15 cellular contexts compared by ENCODE assay signal in genomic region chr10:73983096-73984047, GRCh38. TPM values are rescaled to one million over a fixed set of nuclear protein-coding genes. Genes with fewer than 3 reads are reported as not detected.
DNase-seq lines count a peak whose midpoint lies in the region; ATAC-seq and TF ChIP-seq lines count a peak whose summit lies in the region.
"Had no signal": no experiment of that assay in that cellular context is flagged by ENCODE, and none has a peak within 500 bp of the region (broad histone marks: within the 10 kb centered on the region; RNA-seq: fewer than 3 reads in every experiment).

No MANE protein-coding gene starts in this region.

- H3K27ac Mint-ChIP-seq in activated B cell treated with CpG ODN at 0.5 μM for 24 hours (no peak overlapping the region), naive B cell (peak overlapping the region in 3 of 6 donors; percentile 2 to 66 (median 49))
- H3K27ac Mint-ChIP-seq: activated naive CD8-positive, alpha-beta T cell treated with anti-CD3 and anti-CD28 coated beads for 36 hours; mesothelial cell of epicardium; progenitor cell of endocrine pancreas had no signal

- H3K4me3 ChIP-seq in NB4 (ENCODE audit: low read depth, low read length): no peak overlapping the region

- DNase-seq in CD1c-positive myeloid dendritic cell (ENCODE audit: extremely low spot score) (peak; percentile 49), NB4 (ENCODE audit: low read depth) (peak; percentile 54), activated B cell treated with CpG ODN at 0.5 μM for 24 hours (no peak), naive B cell (no peak), NCI-H1417 treated with DMSO at 0.1 percent for 48 hours (lab: John Stamatoyannopoulos, UW) (no peak)
- no peak for DNase-seq in activated naive CD4-positive, alpha-beta T cell treated with Interleukin-2 at 50 U/mL for 16 hours
- no peak for DNase-seq in activated CD8-positive, alpha-beta memory T cell treated with anti-CD3 and anti-CD28 coated beads, Interleukin-2, amount 50 U/mL, for 48 hours
- DNase-seq: activated CD4-positive, alpha-beta T cell treated with anti-CD3 and anti-CD28 coated beads for 1 hour; activated naive CD8-positive, alpha-beta T cell treated with anti-CD3 and anti-CD28 coated beads for 36 hours; DND-41; foreskin melanocyte; stimulated activated CD4-positive, alpha-beta T cell treated with anti-CD3 and anti-CD28 coated beads, Interleukin-15, amount 100 ng/mL, for 24 hours had no signal

- POLR2A ChIA-PET in activated B cell treated with CpG ODN at 0.5 μM for 24 hours (lab: Charles Lee): interaction anchor here (1.1 to 1.5 kb wide), 2 partner anchors 9 to 14 kb away, joined by 3 read pairs; partner anchors contain the start of gene VCL

- H3K9me3 Mint-ChIP-seq in activated B cell treated with CpG ODN at 0.5 μM for 24 hours (no peaks in the 10 kb centered on the region), naive B cell (no peaks in the 10 kb centered on the region)
- H3K9me3 Mint-ChIP-seq: activated naive CD8-positive, alpha-beta T cell treated with anti-CD3 and anti-CD28 coated beads for 36 hours; mesothelial cell of epicardium had no signal

- H3K36me3 Mint-ChIP-seq in activated B cell treated with CpG ODN at 0.5 μM for 24 hours (ENCODE audit: low read depth) (no peaks in the 10 kb centered on the region), naive B cell (no peaks in the 10 kb centered on the region)
- H3K36me3 Mint-ChIP-seq: activated naive CD8-positive, alpha-beta T cell treated with anti-CD3 and anti-CD28 coated beads for 36 hours; mesothelial cell of epicardium had no signal

- TF ChIP-seq CTCF in NB4 (IDR thresholded peaks at IDR 0.05; ENCODE audit: low read depth, low read length) (no peak), activated B cell treated with CpG ODN at 0.5 μM for 24 hours (IDR thresholded peaks at IDR 0.05) (no peak)

- no peak for TF ChIP-seq POLR2A in NB4 (IDR thresholded peaks at IDR 0.05; ENCODE audit: extremely low read depth, insufficient read length)

- intact Hi-C loops in activated B cell treated with CpG ODN at 0.5 μM for 24 hours (cut with micrococcal nuclease): no loop called here

- H3K27me3 Mint-ChIP-seq in activated B cell treated with CpG ODN at 0.5 μM for 24 hours: no peaks in the 10 kb centered on the region
- H3K27me3 Mint-ChIP-seq in naive B cell: no peaks in the 10 kb centered on the region
- H3K27me3 Mint-ChIP-seq: activated naive CD8-positive, alpha-beta T cell treated with anti-CD3 and anti-CD28 coated beads for 36 hours had no signal

- CTCF ChIA-PET in activated B cell treated with CpG ODN at 0.5 μM for 24 hours (lab: Charles Lee): interaction anchor here (1.0 kb wide), 1 partner anchor 23 kb away, joined by 4 read pairs; no protein-coding TSS in a partner anchor

- H3K4me3 Mint-ChIP-seq in activated B cell treated with CpG ODN at 0.5 μM for 24 hours: peak overlapping the region; percentile 40
- peak overlapping the region in 2 of 8 donors; percentile 32 to 62 for H3K4me3 Mint-ChIP-seq in naive B cell
- H3K4me3 Mint-ChIP-seq: activated naive CD8-positive, alpha-beta T cell treated with anti-CD3 and anti-CD28 coated beads for 36 hours; mesothelial cell of epicardium had no signal

- peaks cover 26% of the 10 kb centered on the region for H3K4me1 Mint-ChIP-seq in activated B cell treated with CpG ODN at 0.5 μM for 24 hours
- H3K4me1 Mint-ChIP-seq in naive B cell: peaks cover 18 to 27% (median 27%) of the 10 kb centered on the region in 3 donors
- H3K4me1 Mint-ChIP-seq: activated naive CD8-positive, alpha-beta T cell treated with anti-CD3 and anti-CD28 coated beads for 36 hours had no signal

- peak; percentile 62 for ATAC-seq in activated B cell treated with CpG ODN at 0.5 μM for 24 hours (ENCODE audit: low read depth)
- peak; percentile 82 to 83 for ATAC-seq in naive B cell (ENCODE audit: low read depth in 2 of 2)
- no peak for ATAC-seq in HG02642 (IDR thresholded peaks at IDR 0.05; ENCODE audit: poor library complexity, unreplicated experiment)

RNA-seq across cellular contexts. Expression of gene VCL, which starts 14.5 kb away (rescaled TPM):
- 21.3 and 25.8 TPM in 2 replicates for total RNA-seq in activated B cell treated with CpG ODN at 0.5 μM for 24 hours
- polyA plus RNA-seq in naive B cell (ENCODE audit: low read depth in 6 of 6): 10 to 100 TPM; 17.1 to 27.6 (median 25.2) TPM

Comparison
In these comparisons a context has a peak if more than half of its experiments do, and no peak if none do; other contexts are left out.
1. DNase-seq: peak in CD1c-positive myeloid dendritic cell (single experiment) and NB4 (single experiment); none in activated B cell treated with CpG ODN at 0.5 μM for 24 hours (single experiment), naive B cell (single experiment), activated naive CD4-positive, alpha-beta T cell treated with Interleukin-2 at 50 U/mL for 16 hours (single experiment), NCI-H1417 treated with DMSO at 0.1 percent for 48 hours (single experiment) and activated CD8-positive, alpha-beta memory T cell treated with anti-CD3 and anti-CD28 coated beads, Interleukin-2, amount 50 U/mL, for 48 hours (single experiment).